1 cellular context compared by ENCODE assay signal in the genomic region with DNA sequence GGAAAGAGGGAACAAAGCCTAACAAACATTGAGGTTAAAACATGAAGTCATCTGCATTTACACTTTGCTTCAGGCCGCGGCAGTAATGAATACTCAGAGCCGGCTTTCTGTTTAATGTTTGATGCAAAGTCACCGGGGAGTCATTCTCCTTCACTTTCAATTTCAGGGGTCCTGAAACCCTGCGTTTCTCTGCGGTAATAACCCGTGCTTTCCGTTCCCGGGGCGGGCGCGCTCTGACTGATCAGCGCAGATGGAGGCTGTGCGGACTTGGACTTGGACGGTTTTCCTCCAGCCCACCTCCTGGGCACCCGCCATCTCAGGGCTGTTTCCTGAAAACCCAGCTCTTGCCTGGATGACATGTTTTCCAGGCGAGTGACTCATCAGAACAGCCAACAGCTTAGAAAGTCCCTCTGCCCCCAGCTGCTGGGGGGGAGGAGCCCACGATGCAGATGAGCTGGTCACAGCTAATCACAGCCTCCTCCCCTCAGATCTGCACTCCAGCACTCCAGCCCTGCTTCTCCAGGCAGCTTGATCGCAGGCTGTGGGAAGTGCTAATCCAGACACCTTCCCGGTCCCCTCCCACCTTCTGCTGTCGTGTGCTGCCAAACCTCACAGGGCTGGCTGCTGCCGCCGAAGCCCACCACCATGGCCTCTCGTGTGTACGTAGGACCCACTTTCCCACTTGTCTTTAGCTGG.
TF ChIP-seq lines count a peak whose summit lies in the region.

No MANE protein-coding gene starts in this region.

TF ChIP-seq in HepG2, 621 proteins besides CTCF, POLR2A, EP300 and RAD21 (continued from another document):
- TF ChIP-seq, protein P1, sequence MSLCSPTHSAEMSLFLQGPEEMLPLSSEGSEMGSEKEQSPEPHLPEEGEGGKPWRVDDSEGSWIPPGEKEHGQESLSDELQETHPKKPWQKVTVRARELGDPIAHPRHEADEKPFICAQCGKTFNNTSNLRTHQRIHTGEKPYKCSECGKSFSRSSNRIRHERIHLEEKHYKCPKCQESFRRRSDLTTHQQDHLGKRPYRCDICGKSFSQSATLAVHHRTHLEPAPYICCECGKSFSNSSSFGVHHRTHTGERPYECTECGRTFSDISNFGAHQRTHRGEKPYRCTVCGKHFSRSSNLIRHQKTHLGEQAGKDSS (CRISPR knock-in tag; IDR thresholded peaks at IDR 0.05; ENCODE audit: borderline replicate concordance, low read depth), result no peak
- peak; percentile 19; the same call in 1 of the 2 replicates for TF ChIP-seq ZNF263 (CRISPR knock-in tag; IDR thresholded peaks at IDR 0.05)
- TF ChIP-seq RFXAP (CRISPR knock-in tag; IDR thresholded peaks at IDR 0.05; ENCODE audit: borderline replicate concordance), result no peak
- no peak for TF ChIP-seq ZNF652 (CRISPR knock-in tag; IDR thresholded peaks at IDR 0.05; ENCODE audit: borderline replicate concordance, low read depth)
- no peak for TF ChIP-seq NR1H2 (CRISPR knock-in tag; IDR thresholded peaks at IDR 0.05; ENCODE audit: borderline replicate concordance, low read depth)
- no peak for TF ChIP-seq ZFP36L1 (CRISPR knock-in tag; IDR thresholded peaks at IDR 0.05)
- TF ChIP-seq ZNF225 (CRISPR knock-in tag; IDR thresholded peaks at IDR 0.05), result no peak
- TF ChIP-seq, protein P2, sequence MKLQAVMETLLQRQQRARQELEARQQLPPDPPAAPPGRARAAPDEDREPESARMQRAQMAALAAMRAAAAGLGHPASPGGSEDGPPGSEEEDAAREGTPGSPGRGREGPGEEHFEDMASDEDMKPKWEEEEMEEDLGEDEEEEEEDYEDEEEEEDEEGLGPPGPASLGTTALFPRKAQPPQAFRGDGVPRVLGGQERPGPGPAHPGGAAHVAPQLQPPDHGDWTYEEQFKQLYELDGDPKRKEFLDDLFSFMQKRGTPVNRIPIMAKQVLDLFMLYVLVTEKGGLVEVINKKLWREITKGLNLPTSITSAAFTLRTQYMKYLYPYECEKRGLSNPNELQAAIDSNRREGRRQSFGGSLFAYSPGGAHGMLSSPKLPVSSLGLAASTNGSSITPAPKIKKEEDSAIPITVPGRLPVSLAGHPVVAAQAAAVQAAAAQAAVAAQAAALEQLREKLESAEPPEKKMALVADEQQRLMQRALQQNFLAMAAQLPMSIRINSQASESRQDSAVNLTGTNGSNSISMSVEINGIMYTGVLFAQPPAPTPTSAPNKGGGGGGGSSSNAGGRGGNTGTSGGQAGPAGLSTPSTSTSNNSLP (IDR thresholded peaks at IDR 0.05; ENCODE audit: low read depth, low read length), result no peak
- TF ChIP-seq HOXA5 (CRISPR knock-in tag; IDR thresholded peaks at IDR 0.05), result no peak
- TF ChIP-seq ZNF703 (CRISPR knock-in tag; IDR thresholded peaks at IDR 0.05; ENCODE audit: borderline replicate concordance), result no peak
- no peak for TF ChIP-seq KLF16 (CRISPR knock-in tag; IDR thresholded peaks at IDR 0.05)
- peak; percentile 37; the same call in 1 of the 2 replicates for TF ChIP-seq SAP130 (CRISPR knock-in tag; IDR thresholded peaks at IDR 0.05; ENCODE audit: low read depth)
- TF ChIP-seq, protein P3, sequence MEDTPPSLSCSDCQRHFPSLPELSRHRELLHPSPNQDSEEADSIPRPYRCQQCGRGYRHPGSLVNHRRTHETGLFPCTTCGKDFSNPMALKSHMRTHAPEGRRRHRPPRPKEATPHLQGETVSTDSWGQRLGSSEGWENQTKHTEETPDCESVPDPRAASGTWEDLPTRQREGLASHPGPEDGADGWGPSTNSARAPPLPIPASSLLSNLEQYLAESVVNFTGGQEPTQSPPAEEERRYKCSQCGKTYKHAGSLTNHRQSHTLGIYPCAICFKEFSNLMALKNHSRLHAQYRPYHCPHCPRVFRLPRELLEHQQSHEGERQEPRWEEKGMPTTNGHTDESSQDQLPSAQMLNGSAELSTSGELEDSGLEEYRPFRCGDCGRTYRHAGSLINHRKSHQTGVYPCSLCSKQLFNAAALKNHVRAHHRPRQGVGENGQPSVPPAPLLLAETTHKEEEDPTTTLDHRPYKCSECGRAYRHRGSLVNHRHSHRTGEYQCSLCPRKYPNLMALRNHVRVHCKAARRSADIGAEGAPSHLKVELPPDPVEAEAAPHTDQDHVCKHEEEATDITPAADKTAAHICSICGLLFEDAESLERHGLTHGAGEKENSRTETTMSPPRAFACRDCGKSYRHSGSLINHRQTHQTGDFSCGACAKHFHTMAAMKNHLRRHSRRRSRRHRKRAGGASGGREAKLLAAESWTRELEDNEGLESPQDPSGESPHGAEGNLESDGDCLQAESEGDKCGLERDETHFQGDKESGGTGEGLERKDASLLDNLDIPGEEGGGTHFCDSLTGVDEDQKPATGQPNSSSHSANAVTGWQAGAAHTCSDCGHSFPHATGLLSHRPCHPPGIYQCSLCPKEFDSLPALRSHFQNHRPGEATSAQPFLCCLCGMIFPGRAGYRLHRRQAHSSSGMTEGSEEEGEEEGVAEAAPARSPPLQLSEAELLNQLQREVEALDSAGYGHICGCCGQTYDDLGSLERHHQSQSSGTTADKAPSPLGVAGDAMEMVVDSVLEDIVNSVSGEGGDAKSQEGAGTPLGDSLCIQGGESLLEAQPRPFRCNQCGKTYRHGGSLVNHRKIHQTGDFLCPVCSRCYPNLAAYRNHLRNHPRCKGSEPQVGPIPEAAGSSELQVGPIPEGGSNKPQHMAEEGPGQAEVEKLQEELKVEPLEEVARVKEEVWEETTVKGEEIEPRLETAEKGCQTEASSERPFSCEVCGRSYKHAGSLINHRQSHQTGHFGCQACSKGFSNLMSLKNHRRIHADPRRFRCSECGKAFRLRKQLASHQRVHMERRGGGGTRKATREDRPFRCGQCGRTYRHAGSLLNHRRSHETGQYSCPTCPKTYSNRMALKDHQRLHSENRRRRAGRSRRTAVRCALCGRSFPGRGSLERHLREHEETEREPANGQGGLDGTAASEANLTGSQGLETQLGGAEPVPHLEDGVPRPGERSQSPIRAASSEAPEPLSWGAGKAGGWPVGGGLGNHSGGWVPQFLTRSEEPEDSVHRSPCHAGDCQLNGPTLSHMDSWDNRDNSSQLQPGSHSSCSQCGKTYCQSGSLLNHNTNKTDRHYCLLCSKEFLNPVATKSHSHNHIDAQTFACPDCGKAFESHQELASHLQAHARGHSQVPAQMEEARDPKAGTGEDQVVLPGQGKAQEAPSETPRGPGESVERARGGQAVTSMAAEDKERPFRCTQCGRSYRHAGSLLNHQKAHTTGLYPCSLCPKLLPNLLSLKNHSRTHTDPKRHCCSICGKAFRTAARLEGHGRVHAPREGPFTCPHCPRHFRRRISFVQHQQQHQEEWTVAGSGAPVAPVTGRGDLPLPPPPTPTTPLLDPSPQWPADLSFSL (CRISPR knock-in tag; IDR thresholded peaks at IDR 0.05), result no peak
- TF ChIP-seq NR3C1 (CRISPR knock-in tag; IDR thresholded peaks at IDR 0.05), result no peak
- no peak for TF ChIP-seq FOXP1 (IDR thresholded peaks at IDR 0.05)
- TF ChIP-seq FOXP1 (CRISPR knock-in tag; IDR thresholded peaks at IDR 0.05), result no peak
- TF ChIP-seq, protein P4, sequence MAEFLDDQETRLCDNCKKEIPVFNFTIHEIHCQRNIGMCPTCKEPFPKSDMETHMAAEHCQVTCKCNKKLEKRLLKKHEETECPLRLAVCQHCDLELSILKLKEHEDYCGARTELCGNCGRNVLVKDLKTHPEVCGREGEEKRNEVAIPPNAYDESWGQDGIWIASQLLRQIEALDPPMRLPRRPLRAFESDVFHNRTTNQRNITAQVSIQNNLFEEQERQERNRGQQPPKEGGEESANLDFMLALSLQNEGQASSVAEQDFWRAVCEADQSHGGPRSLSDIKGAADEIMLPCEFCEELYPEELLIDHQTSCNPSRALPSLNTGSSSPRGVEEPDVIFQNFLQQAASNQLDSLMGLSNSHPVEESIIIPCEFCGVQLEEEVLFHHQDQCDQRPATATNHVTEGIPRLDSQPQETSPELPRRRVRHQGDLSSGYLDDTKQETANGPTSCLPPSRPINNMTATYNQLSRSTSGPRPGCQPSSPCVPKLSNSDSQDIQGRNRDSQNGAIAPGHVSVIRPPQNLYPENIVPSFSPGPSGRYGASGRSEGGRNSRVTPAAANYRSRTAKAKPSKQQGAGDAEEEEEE (CRISPR knock-in tag; IDR thresholded peaks at IDR 0.05; ENCODE audit: borderline replicate concordance), result no peak
- TF ChIP-seq JUNB (CRISPR knock-in tag; IDR thresholded peaks at IDR 0.05; ENCODE audit: borderline replicate concordance), result no peak
- TF ChIP-seq FOSL2 (CRISPR knock-in tag; IDR thresholded peaks at IDR 0.05), result peak; percentile 89
- no peak for TF ChIP-seq ISX (CRISPR knock-in tag; conservative IDR thresholded peaks at IDR 0.05)
- no peak for TF ChIP-seq NCOR1 (IDR thresholded peaks at IDR 0.05; ENCODE audit: borderline replicate concordance, low read length)
- no peak for TF ChIP-seq MIXL1 (CRISPR knock-in tag; IDR thresholded peaks at IDR 0.05)
- no peak for TF ChIP-seq NR2F6 (IDR thresholded peaks at IDR 0.05)
- TF ChIP-seq NR2F6 (CRISPR knock-in tag; IDR thresholded peaks at IDR 0.05), result no peak
- TF ChIP-seq FOSL1 (CRISPR knock-in tag; IDR thresholded peaks at IDR 0.05; ENCODE audit: borderline replicate concordance), result peak; percentile 46; the same call in 1 of the 2 replicates
- TF ChIP-seq, protein P5, sequence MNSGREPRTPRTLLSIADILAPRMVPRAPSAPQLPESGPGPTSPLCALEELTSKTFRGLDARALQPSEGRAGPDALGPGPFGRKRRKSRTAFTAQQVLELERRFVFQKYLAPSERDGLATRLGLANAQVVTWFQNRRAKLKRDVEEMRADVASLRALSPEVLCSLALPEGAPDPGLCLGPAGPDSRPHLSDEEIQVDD (CRISPR knock-in tag; IDR thresholded peaks at IDR 0.05; ENCODE audit: borderline replicate concordance), result no peak
- TF ChIP-seq, protein P6, sequence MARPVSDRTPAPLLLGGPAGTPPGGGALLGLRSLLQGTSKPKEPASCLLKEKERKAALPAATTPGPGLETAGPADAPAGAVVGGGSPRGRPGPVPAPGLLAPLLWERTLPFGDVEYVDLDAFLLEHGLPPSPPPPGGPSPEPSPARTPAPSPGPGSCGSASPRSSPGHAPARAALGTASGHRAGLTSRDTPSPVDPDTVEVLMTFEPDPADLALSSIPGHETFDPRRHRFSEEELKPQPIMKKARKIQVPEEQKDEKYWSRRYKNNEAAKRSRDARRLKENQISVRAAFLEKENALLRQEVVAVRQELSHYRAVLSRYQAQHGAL (CRISPR knock-in tag; IDR thresholded peaks at IDR 0.05; ENCODE audit: not compliant biosample characterization), result no peak
- peak; percentile 33; the same call in 1 of the 2 replicates for TF ChIP-seq MAZ (IDR thresholded peaks at IDR 0.05; ENCODE audit: borderline replicate concordance, low read depth, low read length)
- no peak for TF ChIP-seq MAZ (CRISPR knock-in tag; IDR thresholded peaks at IDR 0.05; ENCODE audit: low read depth)
- TF ChIP-seq ZNF878 (CRISPR knock-in tag; IDR thresholded peaks at IDR 0.05), result no peak
- TF ChIP-seq ZFP1 (CRISPR knock-in tag; IDR thresholded peaks at IDR 0.05), result no peak
- TF ChIP-seq ZNF543 (CRISPR knock-in tag; IDR thresholded peaks at IDR 0.05), result no peak
- TF ChIP-seq BCL6 (CRISPR knock-in tag; IDR thresholded peaks at IDR 0.05), result peak; percentile 86
- no peak for TF ChIP-seq ZBTB7A (CRISPR knock-in tag; IDR thresholded peaks at IDR 0.05)
- no peak; the same call in 1 of the 2 replicates for TF ChIP-seq NFE2L2 (IDR thresholded peaks at IDR 0.05; ENCODE audit: low read length)
- TF ChIP-seq, protein P7, sequence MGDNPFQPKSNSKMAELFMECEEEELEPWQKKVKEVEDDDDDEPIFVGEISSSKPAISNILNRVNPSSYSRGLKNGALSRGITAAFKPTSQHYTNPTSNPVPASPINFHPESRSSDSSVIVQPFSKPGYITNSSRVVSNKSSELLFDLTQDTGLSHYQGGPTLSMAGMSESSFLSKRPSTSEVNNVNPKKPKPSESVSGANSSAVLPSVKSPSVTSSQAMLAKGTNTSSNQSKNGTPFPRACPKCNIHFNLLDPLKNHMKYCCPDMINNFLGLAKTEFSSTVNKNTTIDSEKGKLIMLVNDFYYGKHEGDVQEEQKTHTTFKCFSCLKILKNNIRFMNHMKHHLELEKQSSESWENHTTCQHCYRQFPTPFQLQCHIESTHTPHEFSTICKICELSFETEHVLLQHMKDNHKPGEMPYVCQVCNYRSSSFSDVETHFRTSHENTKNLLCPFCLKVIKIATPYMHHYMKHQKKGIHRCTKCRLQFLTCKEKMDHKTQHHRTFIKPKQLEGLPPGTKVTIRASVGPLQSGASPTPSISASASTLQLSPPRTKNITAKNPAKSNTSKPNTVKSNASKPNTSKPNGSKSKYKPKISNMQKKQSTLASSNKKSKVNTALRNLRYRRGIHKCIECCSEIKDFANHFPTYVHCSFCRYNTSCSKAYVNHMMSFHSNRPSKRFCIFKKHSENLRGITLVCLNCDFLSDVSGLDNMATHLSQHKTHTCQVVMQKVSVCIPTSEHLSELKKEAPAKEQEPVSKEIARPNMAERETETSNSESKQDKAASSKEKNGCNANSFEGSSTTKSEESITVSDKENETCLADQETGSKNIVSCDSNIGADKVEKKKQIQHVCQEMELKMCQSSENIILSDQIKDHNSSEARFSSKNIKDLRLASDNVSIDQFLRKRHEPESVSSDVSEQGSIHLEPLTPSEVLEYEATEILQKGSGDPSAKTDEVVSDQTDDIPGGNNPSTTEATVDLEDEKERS (CRISPR knock-in tag; IDR thresholded peaks at IDR 0.05), result no peak
TF ChIP-seq in HepG2: peak in this region for 17.
